In the genomic region with DNA sequence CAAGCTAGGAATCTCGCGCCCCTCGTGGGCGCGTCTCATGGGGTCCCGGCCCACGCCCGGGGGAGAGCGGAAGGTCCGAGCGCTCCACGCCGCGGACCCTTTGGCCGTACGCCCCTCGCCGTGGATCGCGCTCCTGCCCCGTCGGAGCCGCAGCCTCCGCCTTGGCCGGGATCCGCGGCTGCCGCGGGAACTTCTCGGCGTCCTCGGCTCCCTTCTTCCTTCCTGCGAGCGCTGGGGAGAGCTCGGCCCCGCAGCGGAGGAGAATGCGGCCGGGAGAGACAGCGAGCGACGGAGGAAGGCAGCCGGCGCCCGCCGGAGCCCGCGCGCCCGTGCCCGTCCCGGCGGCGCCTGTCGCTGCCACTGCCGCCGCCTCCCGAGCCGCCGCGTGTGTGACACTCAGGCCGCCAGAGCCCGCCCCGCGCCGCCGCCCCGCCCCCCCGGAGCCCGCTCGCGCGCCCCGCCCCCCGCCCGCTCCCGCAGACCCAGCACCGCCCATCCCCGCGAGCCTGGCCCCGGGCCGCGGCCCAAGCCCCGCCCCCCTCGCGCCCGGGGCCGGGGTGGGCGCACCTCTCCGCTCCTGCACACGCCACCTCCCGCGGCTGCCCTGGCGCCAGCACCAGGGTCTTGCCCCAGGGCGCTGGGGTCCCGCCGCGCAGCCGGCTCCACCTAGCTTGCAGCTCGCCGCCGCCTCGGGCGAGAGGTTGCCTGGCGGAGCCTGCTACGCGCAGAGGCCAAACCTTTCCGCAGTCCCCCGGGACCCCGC, we compare ENCODE assay signal across 8 cellular contexts. TPM values are rescaled to one million over a fixed set of nuclear protein-coding genes. Genes with fewer than 3 reads are reported as not detected.
DNase-seq lines count a peak whose midpoint lies in the region; ATAC-seq and TF ChIP-seq lines count a peak whose summit lies in the region.

A gene with protein sequence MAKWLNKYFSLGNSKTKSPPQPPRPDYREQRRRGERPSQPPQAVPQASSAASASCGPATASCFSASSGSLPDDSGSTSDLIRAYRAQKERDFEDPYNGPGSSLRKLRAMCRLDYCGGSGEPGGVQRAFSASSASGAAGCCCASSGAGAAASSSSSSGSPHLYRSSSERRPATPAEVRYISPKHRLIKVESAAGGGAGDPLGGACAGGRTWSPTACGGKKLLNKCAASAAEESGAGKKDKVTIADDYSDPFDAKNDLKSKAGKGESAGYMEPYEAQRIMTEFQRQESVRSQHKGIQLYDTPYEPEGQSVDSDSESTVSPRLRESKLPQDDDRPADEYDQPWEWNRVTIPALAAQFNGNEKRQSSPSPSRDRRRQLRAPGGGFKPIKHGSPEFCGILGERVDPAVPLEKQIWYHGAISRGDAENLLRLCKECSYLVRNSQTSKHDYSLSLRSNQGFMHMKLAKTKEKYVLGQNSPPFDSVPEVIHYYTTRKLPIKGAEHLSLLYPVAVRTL (minus strand): TSS at position 362 of the 763 bp plus-strand sequence. CDS start 582 bp downstream, outside the sequence.

- H3K4me1 ChIP-seq in DOHH2 (ENCODE audit: control insufficient read depth, low read length) (peaks cover 9% of the 10 kb centered on the region; the same call in 1 of the 2 replicates), GM23248 (ENCODE audit: insufficient read depth) (peaks cover 16% of the 10 kb centered on the region), adrenal gland (replicated peaks in 1 of 2) (peaks cover under 1 to 38% of the 10 kb centered on the region in 2 donors), prostate gland (replicated peaks) (peaks cover 9% of the 10 kb centered on the region)

- POLR2A ChIA-PET in T-cell (lab: Charles Lee) = interaction anchor here in 1 of 2 donors (0.6 to 0.7 kb wide), 2 partner anchors 18 to 19 kb away, joined by 3 to 6 read pairs; no protein-coding TSS in a partner anchor

- DNase-seq in GM23248 (peak; percentile 87), LNCaP clone FGC (ENCODE audit: low read depth) (no peak), T-cell (peak; percentile 53 to 86 (median 76)), adrenal gland (peak; percentile 71 to 84 (median 82)), left ventricle myocardium superior (peak; percentile 92), prostate gland (ENCODE audit: low spot score) (peak; percentile 81), ureter (ENCODE audit: low spot score) (peak; percentile 79)

- H3F3A ChIP-seq in DOHH2 (ENCODE audit: control insufficient read depth, insufficient read depth) (no peaks in the 10 kb centered on the region), GM23248 (ENCODE audit: insufficient read depth) (peaks cover 19% of the 10 kb centered on the region)

- no peaks in the 10 kb centered on the region for H3K36me3 Mint-ChIP-seq in T-cell

- H3K27me3 ChIP-seq in DOHH2 (ENCODE audit: control insufficient read depth, low read length) = peaks cover 49% of the 10 kb centered on the region
- H3K27me3 ChIP-seq in GM23248 (replicated peaks; ENCODE audit: insufficient read depth) = no peaks in the 10 kb centered on the region
- H3K27me3 ChIP-seq in adrenal gland = no peaks in the 10 kb centered on the region
- H3K27me3 ChIP-seq in prostate gland (replicated peaks; ENCODE audit: insufficient read depth) = no peaks in the 10 kb centered on the region

- H3K27ac Mint-ChIP-seq in T-cell = peak within 1 kb of the TSS; percentile 59 to 65

- peak within 1 kb of the TSS; percentile 95 for H2AFZ ChIP-seq in GM23248

- H3K4me3 Mint-ChIP-seq in T-cell = peak within 1 kb of the TSS; percentile 80 to 92 (median 84)

- no peaks in the 10 kb centered on the region for H4K20me1 ChIP-seq in DOHH2 (ENCODE audit: control insufficient read depth, insufficient read depth, low read depth, low read length)
- H4K20me1 ChIP-seq in GM23248 (ENCODE audit: insufficient read depth) = no peaks in the 10 kb centered on the region

- intact Hi-C loops in adrenal gland (cut with DNase I) = loop anchor here (5.0 kb wide), 2 partner anchors 147 to 152 kb away; no protein-coding TSS in a partner anchor
- intact Hi-C loops in left ventricle myocardium superior (cut with micrococcal nuclease) = loop anchor here (10.0 kb wide), 1 partner anchor 144 kb away; no protein-coding TSS in a partner anchor
- intact Hi-C loops in prostate gland (cut with DNase I) = loop anchor here (5.0 kb wide), 3 partner anchors 37 to 152 kb away; no protein-coding TSS in a partner anchor

- TF ChIP-seq CTCF in DOHH2 (IDR thresholded peaks at IDR 0.05; ENCODE audit: low read depth, low read length, poor library complexity, severe bottlenecking) = peak; percentile 34
- TF ChIP-seq CTCF in LNCaP clone FGC (IDR thresholded peaks at IDR 0.05; ENCODE audit: control insufficient read depth, extremely low read depth, insufficient read depth) = no peak
- TF ChIP-seq CTCF in adrenal gland (IDR thresholded peaks at IDR 0.05) = peak in 1 of 6 experiments; percentile 32
- TF ChIP-seq CTCF in prostate gland (IDR thresholded peaks at IDR 0.05) = peak in 1 of 4 experiments; percentile 65

- no peaks in the 10 kb centered on the region for H3K9me3 ChIP-seq in DOHH2 (ENCODE audit: control insufficient read depth, insufficient read depth, low read length)
- no peaks in the 10 kb centered on the region for H3K9me3 ChIP-seq in GM23248 (ENCODE audit: low read depth)
- no peaks in the 10 kb centered on the region for H3K9me3 ChIP-seq in adrenal gland (replicated peaks in 1 of 3)
- H3K9me3 ChIP-seq in prostate gland = no peaks in the 10 kb centered on the region

- peak within 1 kb of the TSS; percentile 92 for H3K4me2 ChIP-seq in DOHH2 (ENCODE audit: low read length)
- H3K4me2 ChIP-seq in GM23248 (ENCODE audit: unreplicated experiment) = peak within 1 kb of the TSS; percentile 90

- peaks cover 21 to 35% (median 27%) of the 10 kb centered on the region in 3 donors for H3K4me1 Mint-ChIP-seq in T-cell

- H3K9me2 ChIP-seq in DOHH2 (replicated peaks; ENCODE audit: control insufficient read depth, low read length) (no peaks in the 10 kb centered on the region), GM23248 (ENCODE audit: insufficient read depth) (no peaks in the 10 kb centered on the region)

- peak; percentile 80 to 87 (median 84) for ATAC-seq in T-cell (replicated peaks in 1 of 4)
- ATAC-seq in left ventricle myocardium superior = peak; percentile 85

- H3K27me3 Mint-ChIP-seq in T-cell = peaks cover 0 to 7% of the 10 kb centered on the region in 2 donors

- H3K4me3 ChIP-seq in DOHH2 (ENCODE audit: low read length) = peak within 1 kb of the TSS; percentile 77
- H3K4me3 ChIP-seq in GM23248 = peak within 1 kb of the TSS; percentile 99
- H3K4me3 ChIP-seq in LNCaP clone FGC (ENCODE audit: low read depth, low read length) = peak within 1 kb of the TSS; percentile 73
- H3K4me3 ChIP-seq in adrenal gland = peak within 1 kb of the TSS; percentile 44 to 83 (median 75)
- peak within 1 kb of the TSS; percentile 93 to 96 for H3K4me3 ChIP-seq in prostate gland

- in situ Hi-C loops in GM23248 (cut with MboI) = no loop called here

- peak within 1 kb of the TSS; percentile 95 for H3K9ac ChIP-seq in GM23248

- peak; percentile 77 to 86 for TF ChIP-seq POLR2A in adrenal gland (IDR thresholded peaks at IDR 0.05)
- TF ChIP-seq POLR2A in prostate gland (IDR thresholded peaks at IDR 0.05) = peak; percentile 69

- H3K79me2 ChIP-seq in DOHH2 (ENCODE audit: control insufficient read depth, low read length) = no peaks in the 10 kb centered on the region
- peaks cover 44% of the 10 kb centered on the region for H3K79me2 ChIP-seq in GM23248 (ENCODE audit: insufficient read depth)

- WGBS in GM23248 (ENCODE audit: low coverage in 1 of 2, low lambda C conversion rate in 2 of 2, missing lambda C conversion rate in 2 of 2), 2 experiments = 1 to 2% methylated on average over 30 to 86 of the region's 110 CpGs
- 0 to 2% (median 0%) methylated on average over 11 to 95 of the region's 110 CpGs; no CpG with 5 or more reads in 1 of the 4 donors for WGBS in adrenal gland, 4 donors
- 0% methylated on average over 40 of the region's 110 CpGs for WGBS in prostate gland

- CTCF ChIA-PET in T-cell (lab: Charles Lee) = interaction anchor here in 1 of 2 donors (0.6 kb wide), 1 partner anchor 155 kb away, joined by 3 read pairs; no protein-coding TSS in a partner anchor

- H3K36me3 ChIP-seq in DOHH2 (ENCODE audit: control insufficient read depth, low read length) = no peaks in the 10 kb centered on the region
- H3K36me3 ChIP-seq in GM23248 (ENCODE audit: low read depth) = no peaks in the 10 kb centered on the region
- H3K36me3 ChIP-seq in adrenal gland (replicated peaks in 1 of 2) = no peaks in the 10 kb centered on the region
- H3K36me3 ChIP-seq in prostate gland = no peaks in the 10 kb centered on the region

- H3K27ac ChIP-seq in DOHH2 (ENCODE audit: low read depth, low read length) (no peak within 1 kb of the TSS), GM23248 (peak within 1 kb of the TSS; percentile 77), adrenal gland (peak within 1 kb of the TSS in 4 of 5 donors; percentile 74 to 91 (median 86)), prostate gland (peak within 1 kb of the TSS; percentile 88 to 90)

- H3K9me3 Mint-ChIP-seq in T-cell = no peaks in the 10 kb centered on the region

RNA-seq across cellular contexts. Expression of the gene that starts here (rescaled TPM):
- 9.9 and 11.1 TPM in 2 replicates for total RNA-seq in GM23248 (2014; rRNA removed; shearing (Covaris generic))
- polyA plus RNA-seq in GM23248 (2016; fragmentation: Nextera tagmentation; extraction: Ambion mirVana) (3.9 and 4.4 TPM in 2 replicates), adrenal gland (1 to 10 TPM; 6.0 to 7.9 (median 6.8) TPM)
- total RNA-seq in T-cell (1 to 10 TPM; 1.2 to 1.5 (median 1.3) TPM), adrenal gland (10 to 100 TPM in 6 of 8 donors, 1 to 10 TPM in 2; 5.8 to 21.2 (median 14.2) TPM), left ventricle myocardium superior (15.9 TPM), prostate gland (10 to 100 TPM; 53.2 to 54.8 TPM), ureter (33.0 TPM)
